In genomic region chr11:46374815-46375214, GRCh38 we compare ENCODE assay signal across 18 cellular contexts. TPM values are rescaled to one million over a fixed set of nuclear protein-coding genes. Genes with fewer than 3 reads are reported as not detected.
DNase-seq lines count a peak whose midpoint lies in the region; ATAC-seq and TF ChIP-seq lines count a peak whose summit lies in the region.
"Had no signal": no experiment of that assay in that cellular context is flagged by ENCODE, and none has a peak within 500 bp of the region (broad histone marks: within the 10 kb centered on the region; RNA-seq: fewer than 3 reads in every experiment).

No MANE protein-coding gene starts in this region.

- H3K9me3 Mint-ChIP-seq in activated naive CD8-positive, alpha-beta T cell treated with anti-CD3 and anti-CD28 coated beads for 36 hours = no peaks in the 10 kb centered on the region
- H3K9me3 Mint-ChIP-seq in activated naive CD8-positive, alpha-beta T cell treated with anti-CD3 and anti-CD28 coated beads, Interleukin-2, amount 50 U/mL, for 24 hours = no peaks in the 10 kb centered on the region
- H3K9me3 Mint-ChIP-seq in nephron progenitor cell (no peaks in the 10 kb centered on the region), progenitor cell of endocrine pancreas (ENCODE audit: low read depth) (no peaks in the 10 kb centered on the region)
- H3K9me3 Mint-ChIP-seq: HFFc6 had no signal

- no peak overlapping the region for H3K4me3 Mint-ChIP-seq in activated naive CD8-positive, alpha-beta T cell treated with anti-CD3 and anti-CD28 coated beads for 36 hours
- H3K4me3 Mint-ChIP-seq in activated naive CD8-positive, alpha-beta T cell treated with anti-CD3 and anti-CD28 coated beads, Interleukin-2, amount 50 U/mL, for 24 hours = no peak overlapping the region
- H3K4me3 Mint-ChIP-seq in nephron progenitor cell = no peak overlapping the region
- H3K4me3 Mint-ChIP-seq in progenitor cell of endocrine pancreas (ENCODE audit: low read depth) = no peak overlapping the region
- H3K4me3 Mint-ChIP-seq: CD4-positive, alpha-beta memory T cell; HFFc6 had no signal

- ATAC-seq in activated naive CD8-positive, alpha-beta T cell treated with anti-CD3 and anti-CD28 coated beads, Interleukin-2, amount 50 U/mL, for 24 hours = no peak

- peak overlapping the region; percentile 34 for H3K27ac Mint-ChIP-seq in activated naive CD8-positive, alpha-beta T cell treated with anti-CD3 and anti-CD28 coated beads for 36 hours
- no peak overlapping the region for H3K27ac Mint-ChIP-seq in activated naive CD8-positive, alpha-beta T cell treated with anti-CD3 and anti-CD28 coated beads, Interleukin-2, amount 50 U/mL, for 24 hours
- H3K27ac Mint-ChIP-seq in nephron progenitor cell (peak overlapping the region; percentile 57), progenitor cell of endocrine pancreas (peak overlapping the region; percentile 90)
- H3K27ac Mint-ChIP-seq: HFFc6 had no signal

- H3K27me3 Mint-ChIP-seq in activated naive CD8-positive, alpha-beta T cell treated with anti-CD3 and anti-CD28 coated beads for 36 hours = no peaks in the 10 kb centered on the region
- H3K27me3 Mint-ChIP-seq in activated naive CD8-positive, alpha-beta T cell treated with anti-CD3 and anti-CD28 coated beads, Interleukin-2, amount 50 U/mL, for 24 hours = no peaks in the 10 kb centered on the region
- H3K27me3 Mint-ChIP-seq in nephron progenitor cell (ENCODE audit: low read depth, poor library complexity) = no peaks in the 10 kb centered on the region
- no peaks in the 10 kb centered on the region for H3K27me3 Mint-ChIP-seq in progenitor cell of endocrine pancreas
- H3K27me3 Mint-ChIP-seq: CD4-positive, alpha-beta memory T cell had no signal

- DNase-seq in activated naive CD8-positive, alpha-beta T cell treated with anti-CD3 and anti-CD28 coated beads for 36 hours = no peak
- no peak for DNase-seq in activated naive CD8-positive, alpha-beta T cell treated with anti-CD3 and anti-CD28 coated beads, Interleukin-2, amount 50 U/mL, for 24 hours
- DNase-seq in nephron progenitor cell (no peak), progenitor cell of endocrine pancreas (ENCODE audit: low spot score, unreplicated experiment) (no peak), NCI-H345 (lab: John Stamatoyannopoulos, UW) (no peak), foreskin fibroblast (no peak)
- DNase-seq: C1 segment of cervical spinal cord; Calu3; CD4-positive, alpha-beta memory T cell; COR-L47; DMS53; DMS79 treated with DMSO at 0.1 percent for 48 hours; GF-D8; GOT3; HFFc6 had no signal

- peaks cover 18% of the 10 kb centered on the region for H3K36me3 Mint-ChIP-seq in activated naive CD8-positive, alpha-beta T cell treated with anti-CD3 and anti-CD28 coated beads for 36 hours
- peaks cover 18% of the 10 kb centered on the region for H3K36me3 Mint-ChIP-seq in activated naive CD8-positive, alpha-beta T cell treated with anti-CD3 and anti-CD28 coated beads, Interleukin-2, amount 50 U/mL, for 24 hours (ENCODE audit: low read depth)
- peaks cover 15% of the 10 kb centered on the region for H3K36me3 Mint-ChIP-seq in nephron progenitor cell (ENCODE audit: low read depth)
- H3K36me3 Mint-ChIP-seq in progenitor cell of endocrine pancreas (ENCODE audit: insufficient read depth) = peaks cover 8% of the 10 kb centered on the region

- peaks cover 4% of the 10 kb centered on the region for H3K4me1 Mint-ChIP-seq in activated naive CD8-positive, alpha-beta T cell treated with anti-CD3 and anti-CD28 coated beads for 36 hours
- H3K4me1 Mint-ChIP-seq in activated naive CD8-positive, alpha-beta T cell treated with anti-CD3 and anti-CD28 coated beads, Interleukin-2, amount 50 U/mL, for 24 hours = no peaks in the 10 kb centered on the region
- H3K4me1 Mint-ChIP-seq in nephron progenitor cell (peaks cover 32% of the 10 kb centered on the region), progenitor cell of endocrine pancreas (ENCODE audit: low read depth) (peaks cover 4% of the 10 kb centered on the region)

- no peak overlapping the region for H3K4me3 ChIP-seq in foreskin fibroblast (ENCODE audit: low read depth in 1 of 2, low read length in 2 of 2)
- H3K4me3 ChIP-seq: HAP-1 had no signal

- no peak for TF ChIP-seq CTCF in nephron progenitor cell (IDR thresholded peaks at IDR 0.05)
- no peak for TF ChIP-seq CTCF in progenitor cell of endocrine pancreas (IDR thresholded peaks at IDR 0.05; ENCODE audit: unreplicated experiment)
- no peak for TF ChIP-seq CTCF in foreskin fibroblast (IDR thresholded peaks at IDR 0.05; ENCODE audit: low read depth, low read length)

RNA-seq across cellular contexts. Expression of gene MDK, which starts 6.7 kb away (rescaled TPM):
- total RNA-seq in activated naive CD8-positive, alpha-beta T cell treated with anti-CD3 and anti-CD28 coated beads for 36 hours = 1 to 10 TPM; 3.4 to 3.6 TPM
- 1,921 and 2,040 TPM in 2 replicates for total RNA-seq in progenitor cell of endocrine pancreas

RNA-seq across cellular contexts. Expression of gene CHRM4, which starts 16.8 kb away (rescaled TPM):
- under 1 TPM in 1 of 2 experiments, not detected in 1; 0.14 TPM for total RNA-seq in activated naive CD8-positive, alpha-beta T cell treated with anti-CD3 and anti-CD28 coated beads for 36 hours
- total RNA-seq in progenitor cell of endocrine pancreas = 0.51 and 0.81 TPM in 2 replicates
- total RNA-seq: A673; Calu3; CD4-positive, alpha-beta memory T cell; Daoy; HFFc6 had no signal

RNA-seq across cellular contexts. Expression of gene DGKZ, which starts 27.6 kb away (rescaled TPM):
- total RNA-seq in activated naive CD8-positive, alpha-beta T cell treated with anti-CD3 and anti-CD28 coated beads for 36 hours = 100 to 1,000 TPM in 1 of 2 experiments, 10 to 100 TPM in 1; 100.0 to 101 TPM
- total RNA-seq in progenitor cell of endocrine pancreas = 55.1 and 58.3 TPM in 2 replicates

Comparison
In these comparisons a context has a peak if more than half of its experiments do, and no peak if none do; other contexts are left out.
1. RNA of gene MDK, which starts 6.7 kb away (total RNA-seq): 1,921 to 2,040 TPM in progenitor cell of endocrine pancreas; 3.4 to 3.6 TPM in activated naive CD8-positive, alpha-beta T cell treated with anti-CD3 and anti-CD28 coated beads for 36 hours; every median in the first group is over 100 times any median in the second.